Comparison of ENCODE assay signal across 9 cellular contexts in the genomic region with DNA sequence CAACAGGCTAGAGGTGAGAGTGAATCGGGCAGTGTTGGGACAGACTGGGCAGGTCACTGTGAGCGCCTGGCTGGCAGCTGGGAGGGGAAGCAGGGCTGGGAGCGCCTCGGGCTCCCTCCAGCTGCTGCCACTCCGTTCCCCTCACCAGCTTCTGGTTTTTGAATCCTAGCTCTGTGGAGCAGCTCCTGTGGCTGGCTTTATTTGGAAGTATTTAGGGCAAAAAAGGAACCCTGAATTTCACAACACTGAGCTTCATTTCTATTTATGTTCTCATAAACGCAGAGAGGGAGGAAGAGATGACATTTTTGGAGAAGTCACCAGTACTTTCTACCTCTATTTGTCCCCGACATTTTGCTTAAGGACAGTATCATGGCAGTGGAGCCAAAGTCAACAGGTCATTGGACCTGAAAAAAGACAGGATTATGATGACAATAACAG.
A peak's percentile ranks its signal among the peaks of the same experiment; 100 is the strongest.
DNase-seq lines count a peak whose midpoint lies in the region; ATAC-seq and TF ChIP-seq lines count a peak whose summit lies in the region.
"Had no signal": no experiment of that assay in that cellular context is flagged by ENCODE, and none has a peak within 500 bp of the region (broad histone marks: within the 10 kb centered on the region; RNA-seq: fewer than 3 reads in every experiment).

No MANE protein-coding gene starts in this region.

- no peak for TF ChIP-seq POLR2A in lower leg skin (IDR thresholded peaks at IDR 0.05)

- H3K4me3 ChIP-seq in colonic mucosa (no peak overlapping the region), lower leg skin (ENCODE audit: low read depth, poor library complexity, severe bottlenecking) (no peak overlapping the region), thoracic aorta (peak overlapping the region; percentile 53)

- peak overlapping the region; percentile 66 for H3K27ac ChIP-seq in colonic mucosa
- peak overlapping the region; percentile 94 to 97 for H3K27ac ChIP-seq in thoracic aorta

- H3K4me1 ChIP-seq in colonic mucosa (peaks cover 10% of the 10 kb centered on the region), thoracic aorta (ENCODE audit: control insufficient read depth in 1 of 2, low read depth in 2 of 2) (peaks cover 61 to 97% of the 10 kb centered on the region in 2 donors)

- no peak for TF ChIP-seq CTCF in colonic mucosa (IDR thresholded peaks at IDR 0.05)
- TF ChIP-seq CTCF in lower leg skin (IDR thresholded peaks at IDR 0.05) = no peak
- TF ChIP-seq CTCF in thoracic aorta (IDR thresholded peaks at IDR 0.05) = no peak
- no peak for TF ChIP-seq CTCF in GM10248 (IDR thresholded peaks at IDR 0.05; ENCODE audit: control extremely low read depth, extremely low read depth, low read depth, missing control alignments)

- CTCF ChIA-PET in GM10248 (lab: Yijun Ruan, JAX) = interaction anchor here (1.0 to 1.6 kb wide), 6 partner anchors 9 to 180 kb away, joined by 3 to 4 read pairs (median 3); no protein-coding TSS in a partner anchor

- WGBS in lower leg skin, 2 donors = 44% methylated on average over 7 of the region's 7 CpGs

- peak; percentile 17 for ATAC-seq in thoracic aorta (ENCODE audit: insufficient number of reproducible peaks, low FRiP score, low read depth)
- ATAC-seq: activated naive CD8-positive, alpha-beta T cell treated with anti-CD3 and anti-CD28 coated beads, Interleukin-2, amount 50 U/mL, for 24 hours had no signal

- DNase-seq in NCI-H69 (lab: John Stamatoyannopoulos, UW) = peak; percentile 89
- DNase-seq in colonic mucosa = no peak
- DNase-seq in lower leg skin (ENCODE audit: low spot score in 2 of 2) = peak; percentile 52 to 89
- DNase-seq in thoracic aorta (ENCODE audit: low spot score) = peak; percentile 33
- DNase-seq in GM10248 (ENCODE audit: extremely low spot score) = no peak
- no peak for DNase-seq in germinal center (ENCODE audit: low spot score)
- DNase-seq in central memory CD4-positive, alpha-beta T cell = no peak
- DNase-seq: activated B cell treated with CpG ODN at 0.5 μM for 24 hours; activated naive CD8-positive, alpha-beta T cell treated with anti-CD3 and anti-CD28 coated beads, Interleukin-2, amount 50 U/mL, for 24 hours had no signal

- POLR2A ChIA-PET in GM10248 (lab: Yijun Ruan, JAX) = no interaction called here

- intact Hi-C loops in colonic mucosa (cut with DNase I) = no loop called here
- intact Hi-C loops in lower leg skin (cut with DNase I; ENCODE audit: low total_unique reads) = no loop called here

- H3K27me3 ChIP-seq in colonic mucosa = no peaks in the 10 kb centered on the region
- no peaks in the 10 kb centered on the region for H3K27me3 ChIP-seq in thoracic aorta (replicated peaks; ENCODE audit: insufficient read depth)

- H3K9me3 ChIP-seq in colonic mucosa = no peaks in the 10 kb centered on the region
- H3K9me3 ChIP-seq in thoracic aorta = no peaks in the 10 kb centered on the region

- H3K36me3 ChIP-seq in colonic mucosa = no peaks in the 10 kb centered on the region
- no peaks in the 10 kb centered on the region for H3K36me3 ChIP-seq in thoracic aorta

- H3K9ac ChIP-seq in colonic mucosa (ENCODE audit: low read depth in 2 of 2, low read length in 2 of 2) = no peak overlapping the region

Comparison
In these comparisons a context has a peak if more than half of its experiments do, and no peak if none do; other contexts are left out.
1. DNase-seq: peak in NCI-H69 (single experiment), lower leg skin (2 of 2) and thoracic aorta (single experiment); none in colonic mucosa (single experiment), GM10248 (single experiment), germinal center (single experiment) and central memory CD4-positive, alpha-beta T cell (single experiment).